In genomic region chrX:101390664-101391525, GRCh38 we compare ENCODE assay signal across 1 cellular context.
TF ChIP-seq lines count a peak whose summit lies in the region.

Gene RPL36A, plus strand, starts transcription at chrX:101391011. Its CDS starts 33 bp downstream, at chrX:101391044.

TF ChIP-seq in HepG2, 621 proteins besides CTCF, POLR2A, EP300 and RAD21 (continued from another document and continues in another):
- TF ChIP-seq DZIP1 (CRISPR knock-in tag; IDR thresholded peaks at IDR 0.05), result no peak
- no peak for TF ChIP-seq ZNF251 (CRISPR knock-in tag; IDR thresholded peaks at IDR 0.05)
- TF ChIP-seq FOXK2 (IDR thresholded peaks at IDR 0.05), result no peak
- no peak for TF ChIP-seq ZFP82 (CRISPR knock-in tag; IDR thresholded peaks at IDR 0.05; ENCODE audit: borderline replicate concordance)
- no peak for TF ChIP-seq ZNF33B (CRISPR knock-in tag; IDR thresholded peaks at IDR 0.05)
- no peak for TF ChIP-seq ZNF296 (CRISPR knock-in tag; conservative IDR thresholded peaks at IDR 0.05)
- TF ChIP-seq ZNF253 (CRISPR knock-in tag; IDR thresholded peaks at IDR 0.05; ENCODE audit: borderline replicate concordance), result no peak
- TF ChIP-seq CHD2 (IDR thresholded peaks at IDR 0.05; ENCODE audit: low read depth, low read length), result peak; percentile 14; the same call in 1 of the 2 replicates
- TF ChIP-seq HNRNPK (IDR thresholded peaks at IDR 0.05; ENCODE audit: low read depth, low read length, poor library complexity, severe bottlenecking), result no peak
- TF ChIP-seq AHDC1 (CRISPR knock-in tag; IDR thresholded peaks at IDR 0.05; ENCODE audit: borderline replicate concordance), result no peak
- TF ChIP-seq STAT5B (CRISPR knock-in tag; IDR thresholded peaks at IDR 0.05), result no peak
- TF ChIP-seq ZBTB3 (CRISPR knock-in tag; IDR thresholded peaks at IDR 0.05; ENCODE audit: borderline replicate concordance, low read depth), result no peak
- TF ChIP-seq ZNF230 (CRISPR knock-in tag; IDR thresholded peaks at IDR 0.05), result no peak
- TF ChIP-seq NR2F1 (CRISPR knock-in tag; IDR thresholded peaks at IDR 0.05), result no peak
- no peak for TF ChIP-seq ARNT2 (CRISPR knock-in tag; IDR thresholded peaks at IDR 0.05; ENCODE audit: low read depth)
- peak; percentile 44; the same call in 1 of the 2 replicates for TF ChIP-seq ZNF331 (CRISPR knock-in tag; IDR thresholded peaks at IDR 0.05)
- no peak for TF ChIP-seq ZNF749 (CRISPR knock-in tag; IDR thresholded peaks at IDR 0.05; ENCODE audit: borderline replicate concordance)
- TF ChIP-seq TOE1 (CRISPR knock-in tag; IDR thresholded peaks at IDR 0.05), result no peak
- TF ChIP-seq GTF3A (CRISPR knock-in tag; conservative IDR thresholded peaks at IDR 0.05), result no peak
- peak; percentile 87 for TF ChIP-seq THAP11 (CRISPR knock-in tag; IDR thresholded peaks at IDR 0.05)
- no peak for TF ChIP-seq BRD4 (CRISPR knock-in tag; IDR thresholded peaks at IDR 0.05)
- TF ChIP-seq CREB1 (IDR thresholded peaks at IDR 0.05), result no peak
- 0 out of 2 replicates have a peak, but pooled peaks have one; percentile 29 for TF ChIP-seq CREB1 (CRISPR knock-in tag; IDR thresholded peaks at IDR 0.05)
- TF ChIP-seq ZNF615 (CRISPR knock-in tag; IDR thresholded peaks at IDR 0.05; ENCODE audit: borderline replicate concordance), result no peak
- no peak for TF ChIP-seq ZNF800 (CRISPR knock-in tag; IDR thresholded peaks at IDR 0.05)
- TF ChIP-seq ATAD3A (CRISPR knock-in tag; IDR thresholded peaks at IDR 0.05), result no peak
- TF ChIP-seq BHLHE40 (IDR thresholded peaks at IDR 0.05; ENCODE audit: low read length), result no peak
- TF ChIP-seq HOXA7 (CRISPR knock-in tag; IDR thresholded peaks at IDR 0.05), result no peak
- TF ChIP-seq ATF7 (IDR thresholded peaks at IDR 0.05), result no peak
- TF ChIP-seq ATF7 (CRISPR knock-in tag; IDR thresholded peaks at IDR 0.05), result no peak
- no peak for TF ChIP-seq ZNF672 (CRISPR knock-in tag; IDR thresholded peaks at IDR 0.05)
- no peak for TF ChIP-seq ZNF326 (CRISPR knock-in tag; IDR thresholded peaks at IDR 0.05; ENCODE audit: borderline replicate concordance)
- TF ChIP-seq GABPB1 (CRISPR knock-in tag; IDR thresholded peaks at IDR 0.05), result peak; percentile 92
- no peak for TF ChIP-seq ZMAT3 (CRISPR knock-in tag; conservative IDR thresholded peaks at IDR 0.05)
- peak; percentile 47 for TF ChIP-seq RBM39 (IDR thresholded peaks at IDR 0.05; ENCODE audit: low read depth, low read length, poor library complexity, severe bottlenecking)
- no peak for TF ChIP-seq ZFYVE20 (CRISPR knock-in tag; IDR thresholded peaks at IDR 0.05; ENCODE audit: borderline replicate concordance, low read depth)
- no peak for TF ChIP-seq KLF11 (CRISPR knock-in tag; IDR thresholded peaks at IDR 0.05)
- TF ChIP-seq ZNF12 (CRISPR knock-in tag; IDR thresholded peaks at IDR 0.05), result 0 out of 2 replicates have a peak, but pooled peaks have one; percentile 26
- 0 out of 2 replicates have a peak, but pooled peaks have one; percentile 36 for TF ChIP-seq IRF2 (CRISPR knock-in tag; IDR thresholded peaks at IDR 0.05)
- no peak for TF ChIP-seq ZMYM2 (CRISPR knock-in tag; IDR thresholded peaks at IDR 0.05)
- TF ChIP-seq NR3C1 (CRISPR knock-in tag; IDR thresholded peaks at IDR 0.05), result no peak
- no peak for TF ChIP-seq MBD4 (IDR thresholded peaks at IDR 0.05; ENCODE audit: borderline replicate concordance, low read length)
- TF ChIP-seq ZNF558 (CRISPR knock-in tag; IDR thresholded peaks at IDR 0.05; ENCODE audit: borderline replicate concordance), result no peak; the same call in 1 of the 2 replicates
- peak; percentile 39; the same call in 1 of the 2 replicates for TF ChIP-seq ZBTB7B (CRISPR knock-in tag; IDR thresholded peaks at IDR 0.05)
- no peak for TF ChIP-seq ZNF235 (CRISPR knock-in tag; IDR thresholded peaks at IDR 0.05; ENCODE audit: borderline replicate concordance)
- no peak for TF ChIP-seq STAG1 (CRISPR knock-in tag; IDR thresholded peaks at IDR 0.05)
- TF ChIP-seq ZBTB44 (CRISPR knock-in tag; IDR thresholded peaks at IDR 0.05), result no peak
- TF ChIP-seq ZGPAT (CRISPR knock-in tag; IDR thresholded peaks at IDR 0.05), result peak; percentile 60; the same call in 1 of the 2 replicates
- no peak for TF ChIP-seq KDM5A (IDR thresholded peaks at IDR 0.05; ENCODE audit: borderline replicate concordance, low read length)
- no peak for TF ChIP-seq ZBTB2 (CRISPR knock-in tag; IDR thresholded peaks at IDR 0.05; ENCODE audit: low read depth)
- TF ChIP-seq GTF2F1 (IDR thresholded peaks at IDR 0.05; ENCODE audit: low read length), result 0 out of 2 replicates have a peak, but pooled peaks have one; percentile 51
- peak; percentile 95 for TF ChIP-seq ZMYM4 (CRISPR knock-in tag; IDR thresholded peaks at IDR 0.05)
- TF ChIP-seq THYN1 (CRISPR knock-in tag; IDR thresholded peaks at IDR 0.05; ENCODE audit: borderline replicate concordance, low read depth), result no peak
- TF ChIP-seq SIN3A (IDR thresholded peaks at IDR 0.05; ENCODE audit: borderline replicate concordance, low read depth, low read length), result no peak
- TF ChIP-seq ELF3 (CRISPR knock-in tag; IDR thresholded peaks at IDR 0.05), result peak; percentile 83
- TF ChIP-seq ELF1 (CRISPR knock-in tag; IDR thresholded peaks at IDR 0.05), result peak; percentile 85
- TF ChIP-seq ZNF841 (CRISPR knock-in tag; IDR thresholded peaks at IDR 0.05; ENCODE audit: borderline replicate concordance), result no peak
- no peak for TF ChIP-seq FLYWCH1 (CRISPR knock-in tag; IDR thresholded peaks at IDR 0.05)
- no peak for TF ChIP-seq ZNF34 (CRISPR knock-in tag; IDR thresholded peaks at IDR 0.05; ENCODE audit: borderline replicate concordance)
- TF ChIP-seq ZNF263 (CRISPR knock-in tag; IDR thresholded peaks at IDR 0.05), result no peak
- TF ChIP-seq ZNF383 (CRISPR knock-in tag; IDR thresholded peaks at IDR 0.05; ENCODE audit: borderline replicate concordance), result no peak
- no peak for TF ChIP-seq ZNF616 (CRISPR knock-in tag; IDR thresholded peaks at IDR 0.05; ENCODE audit: low read depth)
